Comparison of ENCODE assay signal across 18 cellular contexts in the genomic region with DNA sequence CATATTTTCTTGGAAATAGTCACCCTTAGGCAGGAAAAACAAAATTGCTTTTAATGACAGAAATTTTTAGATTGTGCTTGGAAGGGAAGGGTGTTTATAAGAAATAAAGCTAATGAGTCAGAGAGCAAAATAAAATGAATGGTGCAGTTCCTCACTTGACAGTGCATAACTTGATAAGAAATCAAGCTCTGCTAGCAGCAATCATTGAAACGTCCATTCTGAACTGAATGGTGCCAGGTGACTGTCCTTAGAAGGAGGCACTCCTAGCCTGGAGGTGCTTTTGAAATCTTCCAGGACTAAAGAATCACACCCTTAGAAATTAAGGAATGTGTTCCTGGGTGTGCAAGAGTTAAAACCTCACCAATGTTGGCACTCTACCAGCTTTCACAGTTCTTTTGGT.
DNase-seq lines count a peak whose midpoint lies in the region; ATAC-seq and TF ChIP-seq lines count a peak whose summit lies in the region.
"Had no signal": no experiment of that assay in that cellular context is flagged by ENCODE, and none has a peak within 500 bp of the region (broad histone marks: within the 10 kb centered on the region; RNA-seq: fewer than 3 reads in every experiment).

No MANE protein-coding gene starts in this region.

- H3K4me3 Mint-ChIP-seq in Calu3 (ENCODE audit: low read depth, unreplicated experiment), result peak overlapping the region; percentile 45

- TF ChIP-seq CTCF in Calu3 (IDR thresholded peaks at IDR 0.05; ENCODE audit: unreplicated experiment) (no peak), RWPE2 (IDR thresholded peaks at IDR 0.05; ENCODE audit: poor library complexity, severe bottlenecking) (no peak), fibroblast of villous mesenchyme (IDR thresholded peaks at IDR 0.05; ENCODE audit: insufficient read depth, low read depth, low read length) (no peak), mucosa of descending colon (IDR thresholded peaks at IDR 0.05) (no peak)

- H3K27ac ChIP-seq in RWPE2 (ENCODE audit: poor library complexity, severe bottlenecking), result peak overlapping the region; percentile 94
- H3K27ac ChIP-seq: SJCRH30 had no signal

- peaks cover 73% of the 10 kb centered on the region for H3K4me1 ChIP-seq in RWPE2 (ENCODE audit: insufficient read depth, poor library complexity, severe bottlenecking)
- peaks cover 7% of the 10 kb centered on the region for H3K4me1 ChIP-seq in mucosa of descending colon (ENCODE audit: low read depth)

- DNase-seq in Calu3, result no peak
- DNase-seq in RWPE2 (ENCODE audit: low spot score), result no peak
- peak; percentile 24 for DNase-seq in fibroblast of villous mesenchyme (ENCODE audit: low read depth)
- DNase-seq in mucosa of descending colon, result no peak
- no peak for DNase-seq in KG1 (lab: John Stamatoyannopoulos, UW)
- no peak for DNase-seq in NCI-H2171 (lab: John Stamatoyannopoulos, UW)
- DNase-seq: activated CD4-positive, alpha-beta T cell treated with anti-CD3 and anti-CD28 coated beads for 48 hours; activated CD8-positive, alpha-beta memory T cell treated with anti-CD3 and anti-CD28 coated beads, Interleukin-2, amount 50 U/mL, for 4 hours; activated gamma-delta T cell; aorta; NCI-H1694; NCI-H446; SJCRH30; stimulated activated CD4-positive, alpha-beta T cell treated with anti-CD3 and anti-CD28 coated beads, Interleukin-15, amount 100 ng/mL, for 24 hours; stimulated activated naive CD8-positive, alpha-beta T cell treated with anti-CD3 and anti-CD28 coated beads, Interleukin-15, Interleukin-2, amounts not matched to agents 100 U/mL and 50 U/mL, for 24 hours; T1000 had no signal

- H3K9me3 ChIP-seq in RWPE2 (ENCODE audit: severe bottlenecking) (no peaks in the 10 kb centered on the region), mucosa of descending colon (no peaks in the 10 kb centered on the region)
- H3K9me3 ChIP-seq: SJCRH30 had no signal

- H3K27ac Mint-ChIP-seq in Calu3 (ENCODE audit: unreplicated experiment), result peak overlapping the region; percentile 96

- H3K36me3 ChIP-seq in RWPE2 (ENCODE audit: low read depth) (no peaks in the 10 kb centered on the region), mucosa of descending colon (ENCODE audit: low read depth) (no peaks in the 10 kb centered on the region)
- H3K36me3 ChIP-seq: SJCRH30 had no signal

- H3K9me3 Mint-ChIP-seq in Calu3 (ENCODE audit: low read depth, unreplicated experiment), result no peaks in the 10 kb centered on the region

- no peaks in the 10 kb centered on the region for H3K27me3 ChIP-seq in RWPE2 (ENCODE audit: insufficient read depth, poor library complexity, severe bottlenecking)
- H3K27me3 ChIP-seq: SJCRH30 had no signal

- intact Hi-C loops in Calu3 (cut with micrococcal nuclease; ENCODE audit: unreplicated experiment), result loop anchor here (2.0 to 10.0 kb wide), 5 partner anchors 51 to 363 kb away; no protein-coding TSS in a partner anchor
- intact Hi-C loops in mucosa of descending colon (cut with DNase I, micrococcal nuclease), result no loop called here

- peaks cover 73% of the 10 kb centered on the region for H3K36me3 Mint-ChIP-seq in Calu3 (ENCODE audit: insufficient read depth, unreplicated experiment)

- no TSS peak for BruUV-seq in Calu3 (replicated peaks; lab: Mats Ljungman, UMichigan)

- CTCF ChIA-PET in Calu3 (lab: Charles Lee), result interaction anchor here (0.6 to 2.0 kb wide), 5 partner anchors 10 to 104 kb away, joined by 3 to 11 read pairs (median 3); no protein-coding TSS in a partner anchor

- H3K4me3 ChIP-seq in RWPE2 (ENCODE audit: severe bottlenecking) (no peak overlapping the region), fibroblast of villous mesenchyme (ENCODE audit: low read depth, low read length) (no peak overlapping the region), mucosa of descending colon (no peak overlapping the region)
- H3K4me3 ChIP-seq: SJCRH30 had no signal

- no peaks in the 10 kb centered on the region for H3K27me3 Mint-ChIP-seq in Calu3 (ENCODE audit: unreplicated experiment)

- ATAC-seq in RWPE2 (ENCODE audit: low read depth) (no peak), mucosa of descending colon (peak; percentile 22), esophagus mucosa (no peak)
- no peak for ATAC-seq in activated CD4-positive, CD25-positive, alpha-beta regulatory T cell treated with anti-CD3 and anti-CD28 coated beads, Interleukin-2, amount 50 U/mL, for 24 hours
- ATAC-seq: stimulated activated naive CD8-positive, alpha-beta T cell treated with anti-CD3 and anti-CD28 coated beads, Interleukin-15, Interleukin-2, amounts not matched to agents 100 U/mL and 50 U/mL, for 24 hours had no signal

- H3K4me1 Mint-ChIP-seq in Calu3 (ENCODE audit: low read depth, unreplicated experiment), result peaks cover 95% of the 10 kb centered on the region
